ENCODE assay signal across 1 cellular context in genomic region chr11:75375626-75376025, GRCh38.
TF ChIP-seq lines count a peak whose summit lies in the region.

No MANE protein-coding gene starts in this region.

TF ChIP-seq in HepG2, 621 proteins besides CTCF, POLR2A, EP300 and RAD21 (continues in another document):
- no peak for TF ChIP-seq ZNF383 (CRISPR knock-in tag; IDR thresholded peaks at IDR 0.05; ENCODE audit: borderline replicate concordance)
- TF ChIP-seq FOSL1 (CRISPR knock-in tag; IDR thresholded peaks at IDR 0.05; ENCODE audit: borderline replicate concordance) = no peak
- no peak for TF ChIP-seq FOXP1 (IDR thresholded peaks at IDR 0.05)
- TF ChIP-seq FOXP1 (CRISPR knock-in tag; IDR thresholded peaks at IDR 0.05) = peak; percentile 49; the same call in 1 of the 2 replicates
- TF ChIP-seq FOXP4 (CRISPR knock-in tag; IDR thresholded peaks at IDR 0.05) = peak; percentile 70
- TF ChIP-seq FOXA1 (IDR thresholded peaks at IDR 0.05) = no peak
- TF ChIP-seq FOXA1 (CRISPR knock-in tag; IDR thresholded peaks at IDR 0.05) = peak; percentile 54; the same call in 1 of the 2 replicates
- no peak for TF ChIP-seq PLRG1 (conservative IDR thresholded peaks at IDR 0.05)
- TF ChIP-seq ATF7 (IDR thresholded peaks at IDR 0.05) = no peak
- TF ChIP-seq ATF7 (CRISPR knock-in tag; IDR thresholded peaks at IDR 0.05) = no peak
- peak; percentile 99 for TF ChIP-seq ZSCAN22 (CRISPR knock-in tag; IDR thresholded peaks at IDR 0.05)
- TF ChIP-seq GATAD2A (CRISPR knock-in tag; IDR thresholded peaks at IDR 0.05) = 0 out of 2 replicates have a peak, but pooled peaks have one; percentile 31
- no peak for TF ChIP-seq FOXK2 (IDR thresholded peaks at IDR 0.05)
- no peak for TF ChIP-seq TERF1 (CRISPR knock-in tag; IDR thresholded peaks at IDR 0.05)
- peak; percentile 43 for TF ChIP-seq ZNF768 (CRISPR knock-in tag; IDR thresholded peaks at IDR 0.05)
- TF ChIP-seq PRDM4 (CRISPR knock-in tag; IDR thresholded peaks at IDR 0.05; ENCODE audit: borderline replicate concordance) = no peak
- TF ChIP-seq RCOR2 (CRISPR knock-in tag; IDR thresholded peaks at IDR 0.05) = no peak
- 0 out of 2 replicates have a peak, but pooled peaks have one; percentile 54 for TF ChIP-seq ZNF724P (CRISPR knock-in tag; IDR thresholded peaks at IDR 0.05; ENCODE audit: borderline replicate concordance)
- no peak for TF ChIP-seq SKIL (CRISPR knock-in tag; IDR thresholded peaks at IDR 0.05; ENCODE audit: borderline replicate concordance)
- peak; percentile 78 for TF ChIP-seq KDM1A (CRISPR knock-in tag; IDR thresholded peaks at IDR 0.05)
- TF ChIP-seq STAT5B (CRISPR knock-in tag; IDR thresholded peaks at IDR 0.05) = no peak
- no peak for TF ChIP-seq ZNF766 (CRISPR knock-in tag; IDR thresholded peaks at IDR 0.05; ENCODE audit: borderline replicate concordance)
- no peak for TF ChIP-seq ZNF883 (CRISPR knock-in tag; IDR thresholded peaks at IDR 0.05; ENCODE audit: not compliant biosample characterization)
- TF ChIP-seq JARID2 (CRISPR knock-in tag; IDR thresholded peaks at IDR 0.05; ENCODE audit: insufficient replicate concordance) = no peak
- TF ChIP-seq NR2F1 (CRISPR knock-in tag; IDR thresholded peaks at IDR 0.05) = no peak
- TF ChIP-seq TBL1XR1 (IDR thresholded peaks at IDR 0.05; ENCODE audit: borderline replicate concordance, low read length, partially characterized antibody) = no peak
- TF ChIP-seq SP140L (CRISPR knock-in tag; IDR thresholded peaks at IDR 0.05; ENCODE audit: borderline replicate concordance) = no peak
- TF ChIP-seq ZNF513 (CRISPR knock-in tag; conservative IDR thresholded peaks at IDR 0.05) = no peak
- TF ChIP-seq ZFY (CRISPR knock-in tag; IDR thresholded peaks at IDR 0.05) = 0 out of 2 replicates have a peak, but pooled peaks have one; percentile 6
- TF ChIP-seq HMGXB4 (CRISPR knock-in tag; IDR thresholded peaks at IDR 0.05; ENCODE audit: borderline replicate concordance in 1 of 2, low read depth in 1 of 2) = no peak
- TF ChIP-seq PATZ1 (CRISPR knock-in tag; IDR thresholded peaks at IDR 0.05) = 0 out of 2 replicates have a peak, but pooled peaks have one; percentile 10
- TF ChIP-seq ZNF687 (CRISPR knock-in tag; IDR thresholded peaks at IDR 0.05) = peak; percentile 37; the same call in 1 of the 2 replicates
- TF ChIP-seq PRMT3 (CRISPR knock-in tag; IDR thresholded peaks at IDR 0.05; ENCODE audit: borderline replicate concordance, low read depth) = no peak
- TF ChIP-seq MEF2D (CRISPR knock-in tag; IDR thresholded peaks at IDR 0.05) = no peak
- TF ChIP-seq IRF2 (CRISPR knock-in tag; IDR thresholded peaks at IDR 0.05) = no peak
- TF ChIP-seq ZNF263 (CRISPR knock-in tag; IDR thresholded peaks at IDR 0.05) = peak; percentile 59; the same call in 1 of the 2 replicates
- peak; percentile 28; the same call in 1 of the 2 replicates for TF ChIP-seq SAP130 (CRISPR knock-in tag; IDR thresholded peaks at IDR 0.05; ENCODE audit: low read depth)
- peak; percentile 11 for TF ChIP-seq TEAD3 (CRISPR knock-in tag; optimal IDR thresholded peaks at IDR 0.05; ENCODE audit: borderline replicate concordance)
